In the genomic region with DNA sequence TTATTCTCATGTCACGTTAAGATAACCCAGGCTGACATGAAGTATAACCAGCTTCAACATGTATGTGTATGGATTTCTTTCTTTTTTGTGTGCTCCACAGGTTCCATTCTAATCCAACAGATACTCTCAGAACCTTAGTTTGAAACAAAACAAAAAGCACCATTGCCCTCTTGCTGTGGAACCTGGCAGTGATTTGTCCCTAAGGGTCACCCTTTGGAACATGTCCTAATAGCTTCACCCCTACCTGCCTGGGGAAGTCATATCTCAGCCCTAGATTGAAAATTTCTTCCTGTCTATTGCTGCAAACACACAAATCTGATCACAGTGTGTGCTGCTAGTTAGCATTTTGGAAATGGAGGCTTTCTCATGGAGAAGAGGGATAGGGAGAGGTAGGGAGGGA, we compare ENCODE assay signal across 1 cellular context.
TF ChIP-seq lines count a peak whose summit lies in the region.

No MANE protein-coding gene starts in this region.

TF ChIP-seq in GM23338, 12 proteins besides CTCF, POLR2A, EP300 and RAD21 (continued from another document):
- TF ChIP-seq, protein P1, sequence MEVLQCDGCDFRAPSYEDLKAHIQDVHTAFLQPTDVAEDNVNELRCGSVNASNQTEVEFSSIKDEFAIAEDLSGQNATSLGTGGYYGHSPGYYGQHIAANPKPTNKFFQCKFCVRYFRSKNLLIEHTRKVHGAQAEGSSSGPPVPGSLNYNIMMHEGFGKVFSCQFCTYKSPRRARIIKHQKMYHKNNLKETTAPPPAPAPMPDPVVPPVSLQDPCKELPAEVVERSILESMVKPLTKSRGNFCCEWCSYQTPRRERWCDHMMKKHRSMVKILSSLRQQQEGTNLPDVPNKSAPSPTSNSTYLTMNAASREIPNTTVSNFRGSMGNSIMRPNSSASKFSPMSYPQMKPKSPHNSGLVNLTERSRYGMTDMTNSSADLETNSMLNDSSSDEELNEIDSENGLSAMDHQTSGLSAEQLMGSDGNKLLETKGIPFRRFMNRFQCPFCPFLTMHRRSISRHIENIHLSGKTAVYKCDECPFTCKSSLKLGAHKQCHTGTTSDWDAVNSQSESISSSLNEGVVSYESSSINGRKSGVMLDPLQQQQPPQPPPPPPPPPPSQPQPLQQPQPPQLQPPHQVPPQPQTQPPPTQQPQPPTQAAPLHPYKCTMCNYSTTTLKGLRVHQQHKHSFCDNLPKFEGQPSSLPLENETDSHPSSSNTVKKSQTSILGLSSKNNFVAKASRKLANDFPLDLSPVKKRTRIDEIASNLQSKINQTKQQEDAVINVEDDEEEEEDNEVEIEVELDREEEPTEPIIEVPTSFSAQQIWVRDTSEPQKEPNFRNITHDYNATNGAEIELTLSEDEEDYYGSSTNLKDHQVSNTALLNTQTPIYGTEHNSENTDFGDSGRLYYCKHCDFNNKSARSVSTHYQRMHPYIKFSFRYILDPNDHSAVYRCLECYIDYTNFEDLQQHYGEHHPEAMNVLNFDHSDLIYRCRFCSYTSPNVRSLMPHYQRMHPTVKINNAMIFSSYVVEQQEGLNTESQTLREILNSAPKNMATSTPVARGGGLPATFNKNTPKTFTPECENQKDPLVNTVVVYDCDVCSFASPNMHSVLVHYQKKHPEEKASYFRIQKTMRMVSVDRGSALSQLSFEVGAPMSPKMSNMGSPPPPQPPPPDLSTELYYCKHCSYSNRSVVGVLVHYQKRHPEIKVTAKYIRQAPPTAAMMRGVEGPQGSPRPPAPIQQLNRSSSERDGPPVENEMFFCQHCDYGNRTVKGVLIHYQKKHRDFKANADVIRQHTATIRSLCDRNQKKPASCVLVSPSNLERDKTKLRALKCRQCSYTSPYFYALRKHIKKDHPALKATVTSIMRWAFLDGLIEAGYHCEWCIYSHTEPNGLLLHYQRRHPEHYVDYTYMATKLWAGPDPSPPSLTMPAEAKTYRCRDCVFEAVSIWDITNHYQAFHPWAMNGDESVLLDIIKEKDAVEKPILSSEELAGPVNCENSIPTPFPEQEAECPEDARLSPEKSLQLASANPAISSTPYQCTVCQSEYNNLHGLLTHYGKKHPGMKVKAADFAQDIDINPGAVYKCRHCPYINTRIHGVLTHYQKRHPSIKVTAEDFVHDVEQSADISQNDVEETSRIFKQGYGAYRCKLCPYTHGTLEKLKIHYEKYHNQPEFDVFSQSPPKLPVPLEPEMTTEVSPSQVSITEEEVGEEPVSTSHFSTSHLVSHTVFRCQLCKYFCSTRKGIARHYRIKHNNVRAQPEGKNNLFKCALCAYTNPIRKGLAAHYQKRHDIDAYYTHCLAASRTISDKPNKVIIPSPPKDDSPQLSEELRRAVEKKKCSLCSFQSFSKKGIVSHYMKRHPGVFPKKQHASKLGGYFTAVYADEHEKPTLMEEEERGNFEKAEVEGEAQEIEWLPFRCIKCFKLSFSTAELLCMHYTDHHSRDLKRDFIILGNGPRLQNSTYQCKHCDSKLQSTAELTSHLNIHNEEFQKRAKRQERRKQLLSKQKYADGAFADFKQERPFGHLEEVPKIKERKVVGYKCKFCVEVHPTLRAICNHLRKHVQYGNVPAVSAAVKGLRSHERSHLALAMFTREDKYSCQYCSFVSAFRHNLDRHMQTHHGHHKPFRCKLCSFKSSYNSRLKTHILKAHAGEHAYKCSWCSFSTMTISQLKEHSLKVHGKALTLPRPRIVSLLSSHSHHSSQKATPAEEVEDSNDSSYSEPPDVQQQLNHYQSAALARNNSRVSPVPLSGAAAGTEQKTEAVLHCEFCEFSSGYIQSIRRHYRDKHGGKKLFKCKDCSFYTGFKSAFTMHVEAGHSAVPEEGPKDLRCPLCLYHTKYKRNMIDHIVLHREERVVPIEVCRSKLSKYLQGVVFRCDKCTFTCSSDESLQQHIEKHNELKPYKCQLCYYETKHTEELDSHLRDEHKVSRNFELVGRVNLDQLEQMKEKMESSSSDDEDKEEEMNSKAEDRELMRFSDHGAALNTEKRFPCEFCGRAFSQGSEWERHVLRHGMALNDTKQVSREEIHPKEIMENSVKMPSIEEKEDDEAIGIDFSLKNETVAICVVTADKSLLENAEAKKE (CRISPR knock-in tag; IDR thresholded peaks at IDR 0.05): no peak
TF ChIP-seq in GM23338: peak in this region for 0.
